Comparison of ENCODE assay signal across 30 cellular contexts in the genomic region with DNA sequence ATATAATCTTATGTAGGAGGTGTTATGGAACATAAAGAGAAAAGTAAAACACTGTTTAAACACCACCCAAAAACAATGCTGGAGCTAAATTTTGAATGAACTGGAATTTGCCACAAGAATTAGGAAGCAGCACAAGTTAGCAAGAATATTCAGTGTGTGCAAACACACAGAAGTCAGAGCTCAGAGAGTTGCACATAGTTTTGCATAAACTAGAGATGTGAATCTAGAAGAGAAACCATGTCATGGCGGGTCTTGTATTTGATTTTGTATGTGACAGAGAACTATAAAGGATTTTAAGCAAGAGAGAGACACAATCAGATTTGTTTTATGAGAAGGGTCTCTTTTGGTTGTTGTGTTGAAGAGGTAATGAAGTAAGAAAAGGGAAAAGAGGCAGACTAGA. TPM values are rescaled to one million over a fixed set of nuclear protein-coding genes. Genes with fewer than 3 reads are reported as not detected.
A peak's percentile ranks its signal among the peaks of the same experiment; 100 is the strongest.
DNase-seq lines count a peak whose midpoint lies in the region; ATAC-seq lines count a peak whose summit lies in the region.
"Had no signal": no experiment of that assay in that cellular context is flagged by ENCODE, and none has a peak within 500 bp of the region (broad histone marks: within the 10 kb centered on the region; RNA-seq: fewer than 3 reads in every experiment).

No MANE protein-coding gene starts in this region.

- peak overlapping the region in 4 of 7 donors; percentile 1 to 43 (median 10) for H3K27ac Mint-ChIP-seq in CD4-positive, alpha-beta memory T cell
- H3K27ac Mint-ChIP-seq: HFFc6 had no signal

- ATAC-seq in GM18498 (IDR thresholded peaks at IDR 0.05; ENCODE audit: unreplicated experiment) (peak; percentile 58), HG02870 (IDR thresholded peaks at IDR 0.05; ENCODE audit: unreplicated experiment) (peak; percentile 50), HG02588 (IDR thresholded peaks at IDR 0.05; ENCODE audit: unreplicated experiment) (no peak), GM21390 (IDR thresholded peaks at IDR 0.05; ENCODE audit: unreplicated experiment) (no peak)
- ATAC-seq: A549, GM12878, Panc1 had no signal

- no peak for DNase-seq in CD4-positive, alpha-beta memory T cell
- DNase-seq in inferior parietal cortex (ENCODE audit: extremely low spot score), result peak; percentile 20
- no peak for DNase-seq in NCI-H2171 treated with DMSO at 0.1 percent for 48 hours (lab: John Stamatoyannopoulos, UW)
- DNase-seq: AML-193; C1 segment of cervical spinal cord; CD8-positive, alpha-beta memory T cell; DMS 273 treated with DMSO at 0.1 percent for 48 hours; DMS79; EL; GDM1; GOT3; HFFc6; NCI-H1048; NCI-H1436 treated with DMSO at 0.1 percent for 48 hours; NCI-H187 treated with DMSO at 0.1 percent for 48 hours; NCI-H2107; NCI-H446 treated with DMSO at 0.1 percent for 48 hours; NCI-H526; SHP77 had no signal

- no peaks in the 10 kb centered on the region for H3K27me3 ChIP-seq in CD4-positive, alpha-beta memory T cell (ENCODE audit: insufficient read depth, low read length)

- POLR2A ChIA-PET in CD4-positive, alpha-beta memory T cell (lab: Charles Lee; ENCODE audit: partially characterized antibody), result no interaction called here

- intact Hi-C loops in CD4-positive, alpha-beta memory T cell (cut with micrococcal nuclease), result no loop called here

- H3K27me3 Mint-ChIP-seq in CD4-positive, alpha-beta memory T cell, result no peaks in the 10 kb centered on the region
- H3K27me3 Mint-ChIP-seq: CD8-positive, alpha-beta memory T cell; IgD-negative memory B cell had no signal

- H3K36me3 Mint-ChIP-seq in CD4-positive, alpha-beta memory T cell, result peaks cover 25 to 31% of the 10 kb centered on the region in 2 donors

- no peak overlapping the region for H3K4me3 Mint-ChIP-seq in CD4-positive, alpha-beta memory T cell
- H3K4me3 Mint-ChIP-seq: CD8-positive, alpha-beta memory T cell; HFFc6; IgD-negative memory B cell had no signal

- CTCF ChIA-PET in CD4-positive, alpha-beta memory T cell (lab: Charles Lee; ENCODE audit: partially characterized antibody), result no interaction called here

- H3K36me3 ChIP-seq in CD4-positive, alpha-beta memory T cell (ENCODE audit: insufficient read depth, low read length), result peaks cover 6% of the 10 kb centered on the region
- H3K36me3 ChIP-seq: HAP-1 had no signal

- no peak overlapping the region for H3K4me3 ChIP-seq in CD4-positive, alpha-beta memory T cell (ENCODE audit: low read length in 2 of 2)
- H3K4me3 ChIP-seq: A549, GM12878, HAP-1 had no signal

- H3K9me3 Mint-ChIP-seq in CD4-positive, alpha-beta memory T cell, result no peaks in the 10 kb centered on the region
- H3K9me3 Mint-ChIP-seq: CD8-positive, alpha-beta memory T cell; HFFc6 had no signal

- peaks cover 0 to 11% (median 3%) of the 10 kb centered on the region in 4 donors for H3K4me1 Mint-ChIP-seq in CD4-positive, alpha-beta memory T cell

- H3K4me1 ChIP-seq in CD4-positive, alpha-beta memory T cell (ENCODE audit: insufficient read depth, low read length), result no peaks in the 10 kb centered on the region

- H3K9me3 ChIP-seq in CD4-positive, alpha-beta memory T cell (ENCODE audit: control insufficient read depth in 1 of 2, low read length in 2 of 2), result no peaks in the 10 kb centered on the region
- H3K9me3 ChIP-seq: A549, HAP-1 had no signal

- H3K27ac ChIP-seq in CD4-positive, alpha-beta memory T cell (ENCODE audit: low read depth, low read length), result no peak overlapping the region
- H3K27ac ChIP-seq: A549, KMS-11, RWPE1 had no signal

RNA-seq across cellular contexts. Expression of a gene that starts 38.2 kb away (rescaled TPM):
- total RNA-seq in CD4-positive, alpha-beta memory T cell, result 100 to 1,000 TPM; 151 to 169 TPM
- 100 to 1,000 TPM; 298 to 392 TPM for polyA plus RNA-seq in CD4-positive, alpha-beta memory T cell

RNA-seq across cellular contexts. Expression of a gene that starts 38.7 kb away (rescaled TPM):
- 10 to 100 TPM; 15.8 TPM for total RNA-seq in CD4-positive, alpha-beta memory T cell
- polyA plus RNA-seq in CD4-positive, alpha-beta memory T cell, result 1 to 10 TPM; 5.4 to 6.7 TPM

Comparison
In these comparisons a context has a peak if more than half of its experiments do, and no peak if none do; other contexts are left out.
1. ATAC-seq: peak in GM18498 (single experiment) and HG02870 (single experiment); none in HG02588 (single experiment) and GM21390 (single experiment).